Comparison of ENCODE assay signal across 8 cellular contexts in the genomic region with DNA sequence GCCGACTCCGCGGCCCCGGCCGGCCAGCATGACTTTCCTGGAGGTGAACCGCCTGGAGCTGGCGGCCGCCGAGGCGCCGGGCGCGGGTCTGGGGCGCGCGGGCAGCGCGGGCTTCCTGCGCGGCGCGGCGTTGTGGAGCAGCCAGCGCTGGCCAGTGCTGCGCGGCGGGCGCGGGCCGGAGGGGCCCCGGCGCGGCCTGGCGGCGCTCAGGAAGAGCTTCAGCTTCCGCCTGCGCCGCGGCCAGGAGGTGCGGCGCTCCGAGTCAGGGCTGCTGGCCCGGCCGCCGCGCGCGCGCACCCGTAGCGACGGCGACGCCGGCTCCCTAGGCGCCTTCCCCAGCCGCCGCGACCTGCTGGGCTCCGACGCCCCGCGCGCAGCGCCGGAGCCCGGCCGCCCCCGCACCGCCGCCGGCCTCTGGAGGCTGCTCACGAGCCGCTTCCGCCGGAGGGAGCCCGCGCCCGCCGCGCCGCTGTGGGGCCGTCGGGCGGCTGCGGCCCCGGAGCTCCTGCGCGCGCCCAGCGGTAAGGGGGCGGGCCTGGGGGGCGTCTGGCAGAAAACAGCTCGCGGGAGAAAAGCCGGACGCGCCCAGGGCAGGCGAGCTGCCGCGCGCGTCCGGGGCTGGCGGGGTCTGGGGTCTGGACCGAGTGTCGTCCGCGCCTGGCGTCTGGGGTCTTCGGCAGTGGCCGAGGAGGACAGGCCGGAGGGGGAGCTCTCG. TPM values are rescaled to one million over a fixed set of nuclear protein-coding genes. Genes with fewer than 3 reads are reported as not detected.
DNase-seq lines count a peak whose midpoint lies in the region; TF ChIP-seq lines count a peak whose summit lies in the region.

No MANE protein-coding gene starts in this region.

- DNase-seq in HEK293T (ENCODE audit: extremely low spot score) (peak; percentile 59), NCI-H526 treated with DMSO at 0.1 percent for 48 hours (lab: John Stamatoyannopoulos, UW) (no peak), SK-N-DZ (ENCODE audit: low spot score) (no peak), OCI-M1 (lab: John Stamatoyannopoulos, UW) (no peak), SIG-M5 treated with dmso at 0.1 percent for 504 hours (lab: John Stamatoyannopoulos, UW; ENCODE audit: unreplicated experiment) (no peak)
- DNase-seq in activated T-helper 2 cell treated with anti-CD3 and anti-CD28 coated beads, Interferon-gamma antibody, Interleukin-2, Interleukin-4, amounts not matched to agents 10 μg/mL and 5 μg/mL and 100 μg/mL, durations not matched to agents 14 hours and 24 hours and 36 hours (ENCODE audit: low spot score) = peak; percentile 13
- DNase-seq in stimulated activated CD8-positive, alpha-beta memory T cell treated with anti-CD3 and anti-CD28 coated beads, Interleukin-4, amount 100 ng/mL, for 24 hours (ENCODE audit: low read depth) = peak; percentile 20

- no peaks in the 10 kb centered on the region for H3K4me1 Mint-ChIP-seq in activated T-helper 2 cell treated with anti-CD3 and anti-CD28 coated beads, Interferon-gamma antibody, Interleukin-2, Interleukin-4, amounts not matched to agents 10 μg/mL and 5 μg/mL and 100 μg/mL, durations not matched to agents 14 hours and 24 hours and 36 hours (ENCODE audit: low read depth)

- no peaks in the 10 kb centered on the region for H3K9me3 Mint-ChIP-seq in activated T-helper 2 cell treated with anti-CD3 and anti-CD28 coated beads, Interferon-gamma antibody, Interleukin-2, Interleukin-4, amounts not matched to agents 10 μg/mL and 5 μg/mL and 100 μg/mL, durations not matched to agents 14 hours and 24 hours and 36 hours

- H3K27ac Mint-ChIP-seq in activated T-helper 2 cell treated with anti-CD3 and anti-CD28 coated beads, Interferon-gamma antibody, Interleukin-2, Interleukin-4, amounts not matched to agents 10 μg/mL and 5 μg/mL and 100 μg/mL, durations not matched to agents 14 hours and 24 hours and 36 hours = no peak overlapping the region

- peaks cover 5% of the 10 kb centered on the region for H3K27me3 Mint-ChIP-seq in activated T-helper 2 cell treated with anti-CD3 and anti-CD28 coated beads, Interferon-gamma antibody, Interleukin-2, Interleukin-4, amounts not matched to agents 10 μg/mL and 5 μg/mL and 100 μg/mL, durations not matched to agents 14 hours and 24 hours and 36 hours (ENCODE audit: low read depth)

- POLR2A ChIA-PET in HEK293T (lab: Yijun Ruan, JAX) = no interaction called here

- H3K4me3 Mint-ChIP-seq in activated T-helper 2 cell treated with anti-CD3 and anti-CD28 coated beads, Interferon-gamma antibody, Interleukin-2, Interleukin-4, amounts not matched to agents 10 μg/mL and 5 μg/mL and 100 μg/mL, durations not matched to agents 14 hours and 24 hours and 36 hours (ENCODE audit: low read depth) = peak overlapping the region; percentile 26

- H3K4me3 ChIP-seq in iPS-11a (ENCODE audit: low read depth, low read length) = peak overlapping the region; percentile 24

- CTCF ChIA-PET in HEK293T (lab: Yijun Ruan, JAX) = interaction anchor here (0.8 kb wide), 1 partner anchor 30 kb away, joined by 4 read pairs; no protein-coding TSS in a partner anchor

- intact Hi-C loops in activated T-helper 2 cell treated with anti-CD3 and anti-CD28 coated beads, Interferon-gamma antibody, Interleukin-2, Interleukin-4, amounts not matched to agents 10 μg/mL and 5 μg/mL and 100 μg/mL, durations not matched to agents 14 hours and 24 hours and 36 hours (cut with micrococcal nuclease) = no loop called here

- H3K36me3 Mint-ChIP-seq in activated T-helper 2 cell treated with anti-CD3 and anti-CD28 coated beads, Interferon-gamma antibody, Interleukin-2, Interleukin-4, amounts not matched to agents 10 μg/mL and 5 μg/mL and 100 μg/mL, durations not matched to agents 14 hours and 24 hours and 36 hours (ENCODE audit: low read depth) = no peaks in the 10 kb centered on the region

TF ChIP-seq in HEK293T, 16 proteins besides CTCF, POLR2A, EP300 and RAD21:
- TF ChIP-seq ARNT (IDR thresholded peaks at IDR 0.05) (peak; percentile 27; the same call in 1 of the 2 replicates), FOXM1 (IDR thresholded peaks at IDR 0.05; ENCODE audit: borderline replicate concordance) (no peak), CTBP1 (IDR thresholded peaks at IDR 0.05; ENCODE audit: borderline replicate concordance) (no peak), TARDBP (IDR thresholded peaks at IDR 0.05) (no peak)

RNA-seq across cellular contexts. Expression of a gene that starts 29.0 kb away (rescaled TPM):
- 62.5 and 64.4 TPM in 2 replicates for total RNA-seq in activated T-helper 2 cell treated with anti-CD3 and anti-CD28 coated beads, Interferon-gamma antibody, Interleukin-2, Interleukin-4, amounts not matched to agents 10 μg/mL and 5 μg/mL and 100 μg/mL, durations not matched to agents 14 hours and 24 hours and 36 hours
- polyA plus RNA-seq in SK-N-DZ (2014; cell fraction: cytosol; rRNA removed) = 80.0 and 92.9 TPM in 2 replicates
- polyA plus RNA-seq in SK-N-DZ (2014; cell fraction: nucleus; rRNA removed) = 195 and 220 TPM in 2 replicates

RNA-seq across cellular contexts. Expression of a gene that starts 32.0 kb away (rescaled TPM):
- 57.4 and 60.8 TPM in 2 replicates for total RNA-seq in activated T-helper 2 cell treated with anti-CD3 and anti-CD28 coated beads, Interferon-gamma antibody, Interleukin-2, Interleukin-4, amounts not matched to agents 10 μg/mL and 5 μg/mL and 100 μg/mL, durations not matched to agents 14 hours and 24 hours and 36 hours
- 52.2 and 58.3 TPM in 2 replicates for polyA plus RNA-seq in SK-N-DZ (2014; cell fraction: cytosol; rRNA removed)
- 59.4 and 92.4 TPM in 2 replicates for polyA plus RNA-seq in SK-N-DZ (2014; cell fraction: nucleus; rRNA removed)

RNA-seq across cellular contexts. Expression of a gene that starts 34.7 kb away (rescaled TPM):
- 83.2 and 85.2 TPM in 2 replicates for total RNA-seq in activated T-helper 2 cell treated with anti-CD3 and anti-CD28 coated beads, Interferon-gamma antibody, Interleukin-2, Interleukin-4, amounts not matched to agents 10 μg/mL and 5 μg/mL and 100 μg/mL, durations not matched to agents 14 hours and 24 hours and 36 hours
- polyA plus RNA-seq in SK-N-DZ (2014; cell fraction: cytosol; rRNA removed) = 55.5 and 82.6 TPM in 2 replicates
- 652 and 657 TPM in 2 replicates for polyA plus RNA-seq in SK-N-DZ (2014; cell fraction: nucleus; rRNA removed)

RNA-seq across cellular contexts. Expression of a gene that starts 52.2 kb away (rescaled TPM):
- total RNA-seq in activated T-helper 2 cell treated with anti-CD3 and anti-CD28 coated beads, Interferon-gamma antibody, Interleukin-2, Interleukin-4, amounts not matched to agents 10 μg/mL and 5 μg/mL and 100 μg/mL, durations not matched to agents 14 hours and 24 hours and 36 hours = not detected in 2 replicates
- polyA plus RNA-seq in SK-N-DZ (2014; cell fraction: cytosol; rRNA removed) = not detected in 2 replicates
- not detected in 2 replicates for polyA plus RNA-seq in SK-N-DZ (2014; cell fraction: nucleus; rRNA removed)

RNA-seq across cellular contexts. Expression of a gene that starts 55.9 kb away (rescaled TPM):
- total RNA-seq in activated T-helper 2 cell treated with anti-CD3 and anti-CD28 coated beads, Interferon-gamma antibody, Interleukin-2, Interleukin-4, amounts not matched to agents 10 μg/mL and 5 μg/mL and 100 μg/mL, durations not matched to agents 14 hours and 24 hours and 36 hours = 106 and 109 TPM in 2 replicates
- polyA plus RNA-seq in SK-N-DZ (2014; cell fraction: cytosol; rRNA removed) = 69.8 and 71.2 TPM in 2 replicates
- 202 and 231 TPM in 2 replicates for polyA plus RNA-seq in SK-N-DZ (2014; cell fraction: nucleus; rRNA removed)

Comparison
In these comparisons a context has a peak if more than half of its experiments do, and no peak if none do; other contexts are left out.
1. DNase-seq: peak in HEK293T (single experiment), activated T-helper 2 cell treated with anti-CD3 and anti-CD28 coated beads, Interferon-gamma antibody, Interleukin-2, Interleukin-4, amounts not matched to agents 10 μg/mL and 5 μg/mL and 100 μg/mL, durations not matched to agents 14 hours and 24 hours and 36 hours (single experiment) and stimulated activated CD8-positive, alpha-beta memory T cell treated with anti-CD3 and anti-CD28 coated beads, Interleukin-4, amount 100 ng/mL, for 24 hours (single experiment); none in NCI-H526 treated with DMSO at 0.1 percent for 48 hours (single experiment), SK-N-DZ (single experiment), OCI-M1 (single experiment) and SIG-M5 treated with dmso at 0.1 percent for 504 hours (single experiment).